ENCODE assay signal across 8 cellular contexts in the genomic region with DNA sequence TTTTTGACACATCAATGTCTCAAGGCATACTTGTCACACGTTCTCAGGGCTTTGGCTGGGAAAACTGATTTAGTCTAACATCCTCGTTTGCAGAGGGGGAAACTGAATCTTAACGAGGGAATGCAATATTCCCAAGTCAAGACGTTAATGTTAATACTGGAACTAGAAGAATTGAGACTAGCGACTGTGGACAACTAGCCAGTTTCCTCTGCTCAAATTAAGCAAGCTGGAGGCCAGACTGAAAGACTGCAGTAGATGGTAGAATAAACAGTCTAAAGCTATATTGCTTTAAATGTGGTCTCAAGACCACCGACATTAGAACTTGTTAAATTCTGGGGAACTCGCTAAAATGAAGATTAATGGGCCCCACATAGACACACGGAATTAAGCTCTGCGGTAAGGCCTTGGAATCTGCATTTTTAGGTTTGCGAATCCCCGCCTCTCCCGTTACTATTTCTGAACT. TPM values are rescaled to one million over a fixed set of nuclear protein-coding genes. Genes with fewer than 3 reads are reported as not detected.
DNase-seq lines count a peak whose midpoint lies in the region; ATAC-seq and TF ChIP-seq lines count a peak whose summit lies in the region.

No MANE protein-coding gene starts in this region.

- in situ Hi-C loops in astrocyte of the cerebellum (cut with HindIII; ENCODE audit: low sequenced_read_pairs) = no loop called here

- ATAC-seq in HG03342 (IDR thresholded peaks at IDR 0.05; ENCODE audit: unreplicated experiment) = peak; percentile 1
- peak; percentile 4 for ATAC-seq in left lung
- no peak for ATAC-seq in GM19023 (IDR thresholded peaks at IDR 0.05; ENCODE audit: unreplicated experiment)

- DNase-seq in DMS53 treated with DMSO at 0.1 percent for 48 hours (lab: John Stamatoyannopoulos, UW; ENCODE audit: unreplicated experiment) (peak; percentile 47), DMS53 (lab: John Stamatoyannopoulos, UW) (no peak), astrocyte of the cerebellum (ENCODE audit: low read depth) (no peak), left lung (no peak), tibial artery (no peak), GM19238 (ENCODE audit: insufficient read length, low spot score) (no peak)

- H3K4me3 ChIP-seq in astrocyte of the cerebellum (ENCODE audit: low read depth, low read length) (peak overlapping the region; percentile 92), left lung (peak overlapping the region; percentile 80 to 89), tibial artery (peak overlapping the region; percentile 88 to 92)

- intact Hi-C loops in left lung (cut with DNase I) (loop anchor here in 1 of 2 donors (10.0 kb wide), 1 partner anchor 50 kb away; a partner anchor contains a TSS), tibial artery (cut with DNase I; ENCODE audit: low total_unique reads) (loop anchor here (5.0 kb wide), 2 partner anchors 47 to 197 kb away; a partner anchor contains a TSS)

- H3K36me3 ChIP-seq in left lung = peaks cover 4 to 17% of the 10 kb centered on the region in 2 donors
- peaks cover 16 to 25% (median 18%) of the 10 kb centered on the region in 3 donors for H3K36me3 ChIP-seq in tibial artery

- no peaks in the 10 kb centered on the region for H3K27me3 ChIP-seq in left lung
- H3K27me3 ChIP-seq in tibial artery = no peaks in the 10 kb centered on the region

- peaks cover 8 to 44% of the 10 kb centered on the region in 2 donors for H3K4me1 ChIP-seq in left lung
- H3K4me1 ChIP-seq in tibial artery = peaks cover 0 to 28% (median 17%) of the 10 kb centered on the region in 4 donors

- H3K9me3 ChIP-seq in left lung (no peaks in the 10 kb centered on the region), tibial artery (no peaks in the 10 kb centered on the region)

- H3K27ac ChIP-seq in left lung (peak overlapping the region; percentile 87 to 94), tibial artery (peak overlapping the region; percentile 93 to 96)

- no peak for TF ChIP-seq CTCF in astrocyte of the cerebellum (IDR thresholded peaks at IDR 0.05; ENCODE audit: low read depth, low read length, missing control alignments)
- TF ChIP-seq CTCF in left lung (IDR thresholded peaks at IDR 0.05) = no peak
- TF ChIP-seq CTCF in tibial artery (IDR thresholded peaks at IDR 0.05) = no peak

RNA-seq across cellular contexts. Expression of a gene that starts 0.6 kb away (rescaled TPM):
- 10 to 100 TPM; 27.6 to 33.6 TPM for total RNA-seq in left lung

RNA-seq across cellular contexts. Expression of a gene that starts 49.8 kb away (rescaled TPM):
- 10 to 100 TPM; 20.6 to 33.6 TPM for total RNA-seq in left lung
